Comparison of ENCODE assay signal across 8 cellular contexts in genomic region chr11:116772443-116773202, GRCh38. TPM values are rescaled to one million over a fixed set of nuclear protein-coding genes. Genes with fewer than 3 reads are reported as not detected.
DNase-seq lines count a peak whose midpoint lies in the region; TF ChIP-seq lines count a peak whose summit lies in the region.

A gene with protein sequence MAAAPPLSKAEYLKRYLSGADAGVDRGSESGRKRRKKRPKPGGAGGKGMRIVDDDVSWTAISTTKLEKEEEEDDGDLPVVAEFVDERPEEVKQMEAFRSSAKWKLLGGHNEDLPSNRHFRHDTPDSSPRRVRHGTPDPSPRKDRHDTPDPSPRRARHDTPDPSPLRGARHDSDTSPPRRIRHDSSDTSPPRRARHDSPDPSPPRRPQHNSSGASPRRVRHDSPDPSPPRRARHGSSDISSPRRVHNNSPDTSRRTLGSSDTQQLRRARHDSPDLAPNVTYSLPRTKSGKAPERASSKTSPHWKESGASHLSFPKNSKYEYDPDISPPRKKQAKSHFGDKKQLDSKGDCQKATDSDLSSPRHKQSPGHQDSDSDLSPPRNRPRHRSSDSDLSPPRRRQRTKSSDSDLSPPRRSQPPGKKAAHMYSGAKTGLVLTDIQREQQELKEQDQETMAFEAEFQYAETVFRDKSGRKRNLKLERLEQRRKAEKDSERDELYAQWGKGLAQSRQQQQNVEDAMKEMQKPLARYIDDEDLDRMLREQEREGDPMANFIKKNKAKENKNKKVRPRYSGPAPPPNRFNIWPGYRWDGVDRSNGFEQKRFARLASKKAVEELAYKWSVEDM (minus strand): TSS chr11:116772987. CDS start chr11:116772964, 23 bp downstream.

- H3K36me3 Mint-ChIP-seq in H9 (ENCODE audit: insufficient read depth in 1 of 3, low read depth in 3 of 3): peaks cover 4 to 46% (median 30%) of the 10 kb centered on the region in 3 experiments; a peak in 6 of 7 replicates

- H3K27me3 Mint-ChIP-seq in H9 (ENCODE audit: low read depth): no peaks in the 10 kb centered on the region

- peaks cover 4% of the 10 kb centered on the region; the same call in 1 of the 2 replicates for H3K4me1 ChIP-seq in H9 (ENCODE audit: insufficient read depth, low read length)
- peaks cover 39% of the 10 kb centered on the region for H3K4me1 ChIP-seq in MM.1S (ENCODE audit: low read length)
- H3K4me1 ChIP-seq in SJSA1 (replicated peaks): peaks cover 3% of the 10 kb centered on the region; the same call in 1 of the 2 replicates
- H3K4me1 ChIP-seq in neuronal stem cell (ENCODE audit: control insufficient read depth in 2 of 2, insufficient read depth in 1 of 2, low read depth in 1 of 2, low read length in 2 of 2): peaks cover 5 to 12% of the 10 kb centered on the region in 2 donors

- DNase-seq in G401 (ENCODE audit: low spot score): peak; percentile 86
- peak; percentile 92 for DNase-seq in H9
- DNase-seq in MM.1S: peak; percentile 91
- DNase-seq in SJSA1 (ENCODE audit: low read depth in 1 of 2, low spot score in 2 of 2): peak; percentile 74 to 78
- peak; percentile 81 to 95 (median 93) for DNase-seq in activated naive CD4-positive, alpha-beta T cell (lab: John Stamatoyannopoulos, UW)
- DNase-seq in foreskin melanocyte: peak; percentile 73
- peak; percentile 86 for DNase-seq in neuronal stem cell (ENCODE audit: low spot score)
- DNase-seq in substantia nigra (lab: John Stamatoyannopoulos, UW): peak; percentile 28 to 92 (median 85)

- TF ChIP-seq CTCF in H9 (conservative IDR thresholded peaks at IDR 0.05) (no peak), MM.1S (IDR thresholded peaks at IDR 0.05; ENCODE audit: low read length) (no peak)

- H4K5ac ChIP-seq in H9 (ENCODE audit: insufficient read length, low read depth, low read length): peak within 1 kb of the TSS; percentile 36

- no peaks in the 10 kb centered on the region for H3K9me3 ChIP-seq in H9 (ENCODE audit: control insufficient read depth, low read depth, low read length)
- no peaks in the 10 kb centered on the region for H3K9me3 ChIP-seq in MM.1S (replicated peaks; ENCODE audit: insufficient read depth, low read length)
- H3K9me3 ChIP-seq in SJSA1 (replicated peaks): no peaks in the 10 kb centered on the region
- H3K9me3 ChIP-seq in neuronal stem cell (replicated peaks in 1 of 2; ENCODE audit: control insufficient read depth in 2 of 2, insufficient read depth in 1 of 2, low read depth in 1 of 2, low read length in 2 of 2): no peaks in the 10 kb centered on the region

- peak within 1 kb of the TSS; percentile 96 to 99 (median 97) for H3K27ac Mint-ChIP-seq in H9

- H3K79me2 ChIP-seq in H9 (ENCODE audit: insufficient read depth, low read length): peaks cover 11% of the 10 kb centered on the region; the same call in 1 of the 2 replicates
- H3K79me2 ChIP-seq in MM.1S (ENCODE audit: low read length): peaks cover 34% of the 10 kb centered on the region

- H3K27me3 ChIP-seq in H9 (ENCODE audit: insufficient read depth, low read length) (no peaks in the 10 kb centered on the region), MM.1S (replicated peaks; ENCODE audit: insufficient read depth, low read length) (no peaks in the 10 kb centered on the region), SJSA1 (replicated peaks) (no peaks in the 10 kb centered on the region), neuronal stem cell (ENCODE audit: control insufficient read depth in 3 of 3, insufficient read depth in 3 of 3, low read depth in 1 of 3, low read length in 3 of 3) (no peaks in the 10 kb centered on the region)

- peak within 1 kb of the TSS; percentile 67 for H2AFZ ChIP-seq in H9 (ENCODE audit: low read length)
- peak within 1 kb of the TSS; percentile 94 for H2AFZ ChIP-seq in MM.1S (ENCODE audit: low read length)
- H2AFZ ChIP-seq in neuronal stem cell (ENCODE audit: low read length): peak within 1 kb of the TSS; percentile 98

- H2BK120ac ChIP-seq in H9 (ENCODE audit: low read depth, low read length, poor library complexity, severe bottlenecking) (peak within 1 kb of the TSS; percentile 62), neuronal stem cell (ENCODE audit: low read depth, low read length) (no peak within 1 kb of the TSS)

- H3K18ac ChIP-seq in H9 (ENCODE audit: insufficient read length, low read depth, low read length) (peak within 1 kb of the TSS; percentile 95), neuronal stem cell (ENCODE audit: low read length) (peak within 1 kb of the TSS; percentile 97)

- H2BK5ac ChIP-seq in H9 (ENCODE audit: insufficient read length, low read length) (no peak within 1 kb of the TSS), neuronal stem cell (ENCODE audit: low read length) (peak within 1 kb of the TSS; percentile 67)

- H3K4me2 ChIP-seq in H9 (ENCODE audit: insufficient read depth, insufficient read length, low read length) (peak within 1 kb of the TSS; percentile 100), MM.1S (ENCODE audit: low read depth, low read length) (peak within 1 kb of the TSS; percentile 96), neuronal stem cell (ENCODE audit: insufficient read depth, low read length, poor library complexity, severe bottlenecking) (peak within 1 kb of the TSS; percentile 85)

- H3K23ac ChIP-seq in H9 (ENCODE audit: insufficient read length, low read depth, low read length): no peak within 1 kb of the TSS
- peak within 1 kb of the TSS; percentile 87 for H3K23ac ChIP-seq in neuronal stem cell (ENCODE audit: low read depth, low read length, poor library complexity)

- peak within 1 kb of the TSS; percentile 93 for H3K56ac ChIP-seq in H9 (ENCODE audit: insufficient read length, low read depth, low read length)

- H3T11ph ChIP-seq in H9 (ENCODE audit: low read length): no peak within 1 kb of the TSS

- peak within 1 kb of the TSS; percentile 95 to 97 for H3K4me3 Mint-ChIP-seq in H9

- no peak within 1 kb of the TSS for H2BK20ac ChIP-seq in H9 (ENCODE audit: low read depth, low read length, poor library complexity, severe bottlenecking)

- H3K9me2 ChIP-seq in MM.1S (replicated peaks; ENCODE audit: insufficient read depth, low read length): no peaks in the 10 kb centered on the region

- H3K9ac ChIP-seq in H9 (ENCODE audit: extremely low read depth, insufficient read length, low read length) (peak within 1 kb of the TSS; percentile 95), MM.1S (ENCODE audit: low read length) (peak within 1 kb of the TSS; percentile 97), neuronal stem cell (ENCODE audit: low read depth, low read length, poor library complexity) (peak within 1 kb of the TSS; percentile 96)

- H3F3A ChIP-seq in MM.1S (ENCODE audit: insufficient read depth, low read length): peaks cover 28% of the 10 kb centered on the region

- H2AK5ac ChIP-seq in H9 (ENCODE audit: insufficient read length, low read length): no peak within 1 kb of the TSS
- H2AK5ac ChIP-seq in neuronal stem cell (ENCODE audit: low read depth, low read length): no peak within 1 kb of the TSS

- WGBS in H9 (ENCODE audit: extremely low coverage, insufficient read length, low lambda C conversion rate): no CpG with 5 or more reads among the region's 73 CpGs
- no CpG with 5 or more reads among the region's 73 CpGs for WGBS in neuronal stem cell (ENCODE audit: extremely low coverage in 2 of 2, insufficient read length in 2 of 2, insufficient replicate concordance in 1 of 2), 2 donors

- H3K79me1 ChIP-seq in H9 (ENCODE audit: insufficient read depth, low read depth, low read length, poor library complexity, severe bottlenecking) (peaks cover 7% of the 10 kb centered on the region), neuronal stem cell (ENCODE audit: low read depth, low read length) (no peaks in the 10 kb centered on the region)

- H4K8ac ChIP-seq in H9 (replicated peaks; ENCODE audit: insufficient read length, low read depth, low read length) (no peak within 1 kb of the TSS), neuronal stem cell (ENCODE audit: low read depth, low read length) (no peak within 1 kb of the TSS)

- H3K9me3 Mint-ChIP-seq in H9: no peaks in the 10 kb centered on the region

- H4K20me1 ChIP-seq in H9 (ENCODE audit: control insufficient read depth, insufficient read depth, insufficient read length): no peaks in the 10 kb centered on the region
- no peaks in the 10 kb centered on the region for H4K20me1 ChIP-seq in MM.1S (ENCODE audit: insufficient read depth, low read length)

- H3K14ac ChIP-seq in H9 (ENCODE audit: insufficient read depth, low read length) (peak within 1 kb of the TSS; percentile 93; the same call in 1 of the 2 replicates), neuronal stem cell (ENCODE audit: low read length) (peak within 1 kb of the TSS; percentile 78)

- peak within 1 kb of the TSS; percentile 87 for H3K4me3 ChIP-seq in MM.1S (ENCODE audit: low read length)
- peak within 1 kb of the TSS; percentile 92 for H3K4me3 ChIP-seq in SJSA1
- H3K4me3 ChIP-seq in neuronal stem cell (ENCODE audit: low read length in 2 of 2): peak within 1 kb of the TSS; percentile 66 to 90

- peaks cover 5% of the 10 kb centered on the region for H3K36me3 ChIP-seq in MM.1S (replicated peaks; ENCODE audit: insufficient read depth, low read length)
- H3K36me3 ChIP-seq in SJSA1: peaks cover 11% of the 10 kb centered on the region
- H3K36me3 ChIP-seq in neuronal stem cell (replicated peaks in 1 of 2; ENCODE audit: control insufficient read depth in 2 of 2, insufficient read depth in 2 of 2, low read length in 2 of 2): peaks cover 8 to 43% of the 10 kb centered on the region in 2 donors

- peak within 1 kb of the TSS; percentile 71 for H3K27ac ChIP-seq in H9 (ENCODE audit: insufficient read length, low read depth, low read length)
- peak within 1 kb of the TSS; percentile 79 for H3K27ac ChIP-seq in MM.1S (ENCODE audit: low read length)
- H3K27ac ChIP-seq in SJSA1: peak within 1 kb of the TSS; percentile 84
- H3K27ac ChIP-seq in neuronal stem cell (replicated peaks; ENCODE audit: low read length): peak within 1 kb of the TSS; percentile 90
- H3K27ac ChIP-seq in substantia nigra (ENCODE audit: low read depth, low read length, poor library complexity, severe bottlenecking): peak within 1 kb of the TSS; percentile 89

- H3K4ac ChIP-seq in H9 (ENCODE audit: low read depth, low read length) (no peak within 1 kb of the TSS; the same call in 1 of the 2 replicates), neuronal stem cell (ENCODE audit: low read length) (no peak within 1 kb of the TSS)

- H2BK12ac ChIP-seq in H9 (ENCODE audit: insufficient read length, low read depth, low read length): no peak within 1 kb of the TSS
- no peak within 1 kb of the TSS for H2BK12ac ChIP-seq in neuronal stem cell (ENCODE audit: low read length)

- no peak within 1 kb of the TSS for H4K91ac ChIP-seq in H9 (ENCODE audit: insufficient read length, low read depth, low read length)
- no peak within 1 kb of the TSS for H4K91ac ChIP-seq in neuronal stem cell (ENCODE audit: low read depth, low read length, poor library complexity)

- in situ Hi-C loops in G401 (cut with HindIII; ENCODE audit: low sequenced_read_pairs): no loop called here

- peaks cover 12% of the 10 kb centered on the region for H3K23me2 ChIP-seq in H9 (ENCODE audit: insufficient read length, low read depth, low read length, poor library complexity, severe bottlenecking)

- peaks cover 21 to 22% of the 10 kb centered on the region in 2 experiments for H3K4me1 Mint-ChIP-seq in H9

- H2BK15ac ChIP-seq in H9 (ENCODE audit: low read depth, low read length) (no peak within 1 kb of the TSS), neuronal stem cell (ENCODE audit: low read length) (no peak within 1 kb of the TSS)

RNA-seq across cellular contexts. Expression of the gene that starts here (rescaled TPM):
- 35.0 and 37.7 TPM in 2 replicates for total RNA-seq in G401 (2014; rRNA removed; shearing (Covaris generic))
- total RNA-seq in H9 (2021): 29.3 and 30.0 TPM in 2 replicates
- total RNA-seq in SJSA1 (2014; rRNA removed; shearing (Covaris generic)): 15.5 and 18.5 TPM in 2 replicates
- polyA plus RNA-seq in neuronal stem cell (2013, experiment 1 of 2): 31.8 TPM
- 31.6 TPM for polyA plus RNA-seq in neuronal stem cell (2013, experiment 2 of 2)

Comparison
In these comparisons a context has a peak if more than half of its experiments do, and no peak if none do; other contexts are left out.
1. Peak in every context shown above with its lines: DNase-seq, H3K4me3 ChIP-seq and H3K27ac ChIP-seq.